In genomic region chr3:44976002-44976815, GRCh38 we compare ENCODE assay signal across 1 cellular context.
A peak's percentile ranks its signal among the peaks of the same experiment; 100 is the strongest.
TF ChIP-seq lines count a peak whose summit lies in the region.

Gene EXOSC7 (plus strand): TSS chr3:44976244. CDS start chr3:44976278, 34 bp downstream.
Gene ZDHHC3 (minus strand): TSS chr3:44976174. CDS start chr3:44959436, 16,738 bp downstream.

TF ChIP-seq in HepG2, 621 proteins besides CTCF, POLR2A, EP300 and RAD21 (continued from another document and continues in another):
- TF ChIP-seq ZNF639 (CRISPR knock-in tag; conservative IDR thresholded peaks at IDR 0.05) (0 out of 2 replicates have a peak, but pooled peaks have one; percentile 43), SMARCE1 (IDR thresholded peaks at IDR 0.05; ENCODE audit: borderline replicate concordance) (no peak), HMG20A (CRISPR knock-in tag; IDR thresholded peaks at IDR 0.05; ENCODE audit: borderline replicate concordance) (no peak), ZMYM2 (CRISPR knock-in tag; IDR thresholded peaks at IDR 0.05) (no peak), STAT6 (CRISPR knock-in tag; IDR thresholded peaks at IDR 0.05; ENCODE audit: borderline replicate concordance) (no peak), TFE3 (CRISPR knock-in tag; IDR thresholded peaks at IDR 0.05) (peak; percentile 44; the same call in 1 of the 2 replicates), ZNF75D (CRISPR knock-in tag; IDR thresholded peaks at IDR 0.05; ENCODE audit: borderline replicate concordance) (no peak), RBAK (CRISPR knock-in tag; IDR thresholded peaks at IDR 0.05) (no peak), ZNF451 (CRISPR knock-in tag; IDR thresholded peaks at IDR 0.05) (0 out of 2 replicates have a peak, but pooled peaks have one; percentile 51), ATF6 (CRISPR knock-in tag; conservative IDR thresholded peaks at IDR 0.05) (no peak), ZNF382 (CRISPR knock-in tag; IDR thresholded peaks at IDR 0.05; ENCODE audit: borderline replicate concordance) (no peak), TRIM24 (CRISPR knock-in tag; IDR thresholded peaks at IDR 0.05) (no peak), KDM5A (IDR thresholded peaks at IDR 0.05; ENCODE audit: borderline replicate concordance, low read length) (peak; percentile 96), HNRNPK (IDR thresholded peaks at IDR 0.05; ENCODE audit: low read depth, low read length, poor library complexity, severe bottlenecking) (peak; percentile 76), HINFP (CRISPR knock-in tag; IDR thresholded peaks at IDR 0.05; ENCODE audit: low read depth) (no peak), NFATC3 (CRISPR knock-in tag; IDR thresholded peaks at IDR 0.05) (no peak), MNT (IDR thresholded peaks at IDR 0.05) (peak; percentile 50), ZSCAN20 (CRISPR knock-in tag; IDR thresholded peaks at IDR 0.05; ENCODE audit: borderline replicate concordance) (0 out of 2 replicates have a peak, but pooled peaks have one; percentile 56), ATF7-NPFF (CRISPR knock-in tag; IDR thresholded peaks at IDR 0.05; ENCODE audit: low read depth) (peak; percentile 67), ZHX1 (CRISPR knock-in tag; IDR thresholded peaks at IDR 0.05; ENCODE audit: low read depth) (peak; percentile 95), SRSF9 (IDR thresholded peaks at IDR 0.05; ENCODE audit: borderline replicate concordance, insufficient read depth, low read depth, low read length, poor library complexity, severe bottlenecking) (no peak), HOXA3 (CRISPR knock-in tag; IDR thresholded peaks at IDR 0.05) (peak; percentile 98), MXI1 (IDR thresholded peaks at IDR 0.05; ENCODE audit: borderline replicate concordance, low read depth, low read length) (peak; percentile 92; the same call in 2 of the 3 replicates), NFKBIZ (CRISPR knock-in tag; IDR thresholded peaks at IDR 0.05) (0 out of 2 replicates have a peak, but pooled peaks have one; percentile 60), RFXANK (CRISPR knock-in tag; IDR thresholded peaks at IDR 0.05) (no peak; the same call in 1 of the 2 replicates), ZNF580 (CRISPR knock-in tag; IDR thresholded peaks at IDR 0.05; ENCODE audit: borderline replicate concordance, low read depth) (no peak; the same call in 1 of the 2 replicates), ZNF710 (CRISPR knock-in tag; IDR thresholded peaks at IDR 0.05; ENCODE audit: borderline replicate concordance) (peak; percentile 43; the same call in 1 of the 2 replicates), CREM (IDR thresholded peaks at IDR 0.05) (peak; percentile 88), CREM (CRISPR knock-in tag; IDR thresholded peaks at IDR 0.05) (peak; percentile 84), PHF8 (CRISPR knock-in tag; IDR thresholded peaks at IDR 0.05) (peak; percentile 97), ELF1 (CRISPR knock-in tag; IDR thresholded peaks at IDR 0.05) (peak; percentile 18; the same call in 1 of the 2 replicates), CEBPZ (IDR thresholded peaks at IDR 0.05; ENCODE audit: low read length) (no peak), IRX3 (CRISPR knock-in tag; IDR thresholded peaks at IDR 0.05; ENCODE audit: borderline replicate concordance, low read depth) (peak; percentile 10; the same call in 1 of the 2 replicates)
